1 cellular context compared by ENCODE assay signal in the genomic region with DNA sequence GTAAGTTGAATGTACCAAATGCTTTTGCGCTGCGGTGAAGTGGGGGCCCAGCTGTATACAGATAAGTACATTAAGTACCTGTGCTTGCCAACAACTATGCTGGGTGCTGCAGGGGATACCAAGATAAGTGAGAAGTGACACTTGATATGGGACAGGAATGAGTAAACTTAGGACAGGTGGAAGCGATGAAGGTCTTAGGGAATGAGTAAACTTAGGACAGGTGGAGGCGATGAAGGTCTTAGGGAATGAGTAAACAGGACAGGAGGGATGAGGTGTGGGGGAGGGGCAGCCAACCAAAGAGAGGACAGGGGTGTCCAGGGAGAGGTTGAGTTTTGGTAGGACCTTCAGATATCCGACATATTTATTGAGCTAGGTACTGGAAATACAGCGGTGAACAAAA.
TF ChIP-seq lines count a peak whose summit lies in the region.

No MANE protein-coding gene starts in this region.

TF ChIP-seq in SK-N-SH, 30 proteins besides CTCF, POLR2A, EP300 and RAD21 (continued from another document):
- no peak for TF ChIP-seq SIN3A (IDR thresholded peaks at IDR 0.05; ENCODE audit: borderline replicate concordance, low read depth, low read length)
- TF ChIP-seq TAF1 (IDR thresholded peaks at IDR 0.05; ENCODE audit: borderline replicate concordance, low read depth, low read length): no peak; the same call in 1 of the 2 replicates
- TF ChIP-seq POLR2AphosphoS5 (IDR thresholded peaks at IDR 0.05; ENCODE audit: low read depth, low read length): no peak
- TF ChIP-seq RCOR1 (IDR thresholded peaks at IDR 0.05; ENCODE audit: low read length): no peak
- TF ChIP-seq, protein P1, sequence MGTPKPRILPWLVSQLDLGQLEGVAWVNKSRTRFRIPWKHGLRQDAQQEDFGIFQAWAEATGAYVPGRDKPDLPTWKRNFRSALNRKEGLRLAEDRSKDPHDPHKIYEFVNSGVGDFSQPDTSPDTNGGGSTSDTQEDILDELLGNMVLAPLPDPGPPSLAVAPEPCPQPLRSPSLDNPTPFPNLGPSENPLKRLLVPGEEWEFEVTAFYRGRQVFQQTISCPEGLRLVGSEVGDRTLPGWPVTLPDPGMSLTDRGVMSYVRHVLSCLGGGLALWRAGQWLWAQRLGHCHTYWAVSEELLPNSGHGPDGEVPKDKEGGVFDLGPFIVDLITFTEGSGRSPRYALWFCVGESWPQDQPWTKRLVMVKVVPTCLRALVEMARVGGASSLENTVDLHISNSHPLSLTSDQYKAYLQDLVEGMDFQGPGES (IDR thresholded peaks at IDR 0.05; ENCODE audit: low read depth, low read length): no peak
- TF ChIP-seq, protein P2, sequence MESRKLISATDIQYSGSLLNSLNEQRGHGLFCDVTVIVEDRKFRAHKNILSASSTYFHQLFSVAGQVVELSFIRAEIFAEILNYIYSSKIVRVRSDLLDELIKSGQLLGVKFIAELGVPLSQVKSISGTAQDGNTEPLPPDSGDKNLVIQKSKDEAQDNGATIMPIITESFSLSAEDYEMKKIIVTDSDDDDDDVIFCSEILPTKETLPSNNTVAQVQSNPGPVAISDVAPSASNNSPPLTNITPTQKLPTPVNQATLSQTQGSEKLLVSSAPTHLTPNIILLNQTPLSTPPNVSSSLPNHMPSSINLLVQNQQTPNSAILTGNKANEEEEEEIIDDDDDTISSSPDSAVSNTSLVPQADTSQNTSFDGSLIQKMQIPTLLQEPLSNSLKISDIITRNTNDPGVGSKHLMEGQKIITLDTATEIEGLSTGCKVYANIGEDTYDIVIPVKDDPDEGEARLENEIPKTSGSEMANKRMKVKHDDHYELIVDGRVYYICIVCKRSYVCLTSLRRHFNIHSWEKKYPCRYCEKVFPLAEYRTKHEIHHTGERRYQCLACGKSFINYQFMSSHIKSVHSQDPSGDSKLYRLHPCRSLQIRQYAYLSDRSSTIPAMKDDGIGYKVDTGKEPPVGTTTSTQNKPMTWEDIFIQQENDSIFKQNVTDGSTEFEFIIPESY (IDR thresholded peaks at IDR 0.05; ENCODE audit: borderline replicate concordance, low read depth): no peak
- no peak for TF ChIP-seq ELF1 (IDR thresholded peaks at IDR 0.05)
- TF ChIP-seq JUND (IDR thresholded peaks at IDR 0.05): no peak
- TF ChIP-seq CHD2 (IDR thresholded peaks at IDR 0.05; ENCODE audit: low read length, partially characterized antibody): no peak
- TF ChIP-seq TCF12 (IDR thresholded peaks at IDR 0.05): no peak
